In genomic region chr19:389935-390289, GRCh38 we compare ENCODE assay signal across 17 cellular contexts. TPM values are rescaled to one million over a fixed set of nuclear protein-coding genes. Genes with fewer than 3 reads are reported as not detected.
DNase-seq lines count a peak whose midpoint lies in the region; ATAC-seq, FAIRE-seq and TF ChIP-seq lines count a peak whose summit lies in the region.
"Had no signal": no experiment of that assay in that cellular context is flagged by ENCODE, and none has a peak within 500 bp of the region (broad histone marks: within the 10 kb centered on the region; RNA-seq: fewer than 3 reads in every experiment).

No MANE protein-coding gene starts in this region.

- H2BK120ac ChIP-seq in H1 (replicated peaks; ENCODE audit: low read depth, low read length): no peak overlapping the region

- peaks cover 0 to 3% of the 10 kb centered on the region in 2 experiments for H4K20me1 ChIP-seq in H1 (replicated peaks in 1 of 2; ENCODE audit: control insufficient read depth in 1 of 2, insufficient read depth in 2 of 2, low read length in 2 of 2)
- H4K20me1 ChIP-seq: BLaER1 had no signal

- DNase-seq in activated naive CD4-positive, alpha-beta T cell treated with anti-CD3 and anti-CD28 coated beads, Interleukin-2, amount 50 U/mL, for 16 hours: peak; percentile 4
- DNase-seq in activated naive CD4-positive, alpha-beta T cell treated with anti-CD3 and anti-CD28 coated beads for 36 hours: no peak
- no peak for DNase-seq in H1 (ENCODE audit: low read depth in 1 of 2, low spot score in 2 of 2)
- peak; percentile 31 for DNase-seq in posterior vena cava (ENCODE audit: low spot score)
- DNase-seq in NCI-H146 (lab: John Stamatoyannopoulos, UW): no peak
- no peak for DNase-seq in kidney
- DNase-seq: 8988T; AML-193; Calu3; CD4-positive, alpha-beta T cell; DMS 273 treated with DMSO at 0.1 percent for 48 hours; H9; KBM-7 had no signal

- H3K9ac ChIP-seq in H1 (replicated peaks in 1 of 4; ENCODE audit: extremely low read depth in 1 of 4, low read depth in 3 of 4, low read length in 3 of 4): no peak overlapping the region
- no peak overlapping the region for H3K9ac ChIP-seq in kidney (ENCODE audit: low read length in 2 of 2)
- H3K9ac ChIP-seq: BLaER1 had no signal

- H3K9me3 Mint-ChIP-seq in activated naive CD4-positive, alpha-beta T cell treated with anti-CD3 and anti-CD28 coated beads for 36 hours: peaks cover 7% of the 10 kb centered on the region

- H3K18ac ChIP-seq in H1 (ENCODE audit: extremely low read depth, low read length): no peak overlapping the region; the same call in 1 of the 2 replicates

- 0 out of 2 replicates have a peak overlapping the region, but pooled peaks have one; percentile 86 for H2BK20ac ChIP-seq in H1 (ENCODE audit: low read length)

- H3K14ac ChIP-seq in H1 (ENCODE audit: insufficient read length): no peak overlapping the region

- intact Hi-C loops in activated naive CD4-positive, alpha-beta T cell treated with anti-CD3 and anti-CD28 coated beads for 36 hours (cut with micrococcal nuclease): no loop called here
- intact Hi-C loops in posterior vena cava (cut with DNase I): loop anchor here in 1 of 2 donors (10.0 kb wide), 1 partner anchor 85 kb away; a partner anchor contains a TSS
- intact Hi-C loops in kidney (cut with DNase I): no loop called here

- H3K4ac ChIP-seq in H1 (replicated peaks; ENCODE audit: insufficient read length, low read depth, low read length): no peak overlapping the region

- H3K36me3 ChIP-seq in H1 (ENCODE audit: control insufficient read depth in 2 of 4, insufficient read depth in 4 of 4, low read length in 3 of 4): no peaks in the 10 kb centered on the region
- H3K36me3 ChIP-seq in kidney (ENCODE audit: control insufficient read depth in 1 of 2, insufficient read depth in 2 of 2, low read length in 2 of 2): no peaks in the 10 kb centered on the region
- H3K36me3 ChIP-seq: BLaER1 had no signal

- CTCF ChIA-PET in activated naive CD4-positive, alpha-beta T cell treated with anti-CD3 and anti-CD28 coated beads for 36 hours (lab: Charles Lee): no interaction called here
- CTCF ChIA-PET in H1 (lab: Charles Lee; ENCODE audit: partially characterized antibody): interaction anchor here (1.2 to 2.4 kb wide), 6 partner anchors 9 to 121 kb away, joined by 3 to 6 read pairs (median 5); partner anchors contain the start of gene C2CD4C

- H4K5ac ChIP-seq in H1 (ENCODE audit: insufficient read length, low read depth, low read length): no peak overlapping the region

- no peaks in the 10 kb centered on the region for H3K36me3 Mint-ChIP-seq in activated naive CD4-positive, alpha-beta T cell treated with anti-CD3 and anti-CD28 coated beads for 36 hours (ENCODE audit: low read depth)

- peaks cover 13% of the 10 kb centered on the region for H3K23me2 ChIP-seq in H1 (ENCODE audit: low read depth, low read length)

- H3K9me3 ChIP-seq in H1 (ENCODE audit: insufficient read depth in 2 of 2, low read depth in 1 of 2, low read length in 1 of 2): peaks cover 7 to 8% of the 10 kb centered on the region in 2 experiments; a peak in 3 of 4 replicates
- no peaks in the 10 kb centered on the region for H3K9me3 ChIP-seq in kidney (ENCODE audit: control insufficient read depth in 1 of 2, low read length in 2 of 2)

- no peak overlapping the region for H2AFZ ChIP-seq in H1 (ENCODE audit: low read length)
- H2AFZ ChIP-seq: GM23338 had no signal

- 90% methylated on average over 12 of the region's 12 CpGs; no CpG with 5 or more reads in 1 of the 2 experiments for WGBS in H1 (ENCODE audit: extremely low coverage in 1 of 2, insufficient coverage in 1 of 2, insufficient read length in 1 of 2, insufficient replicate concordance in 2 of 2, low coverage in 1 of 2, low lambda C conversion rate in 2 of 2, missing lambda C conversion rate in 1 of 2), 2 experiments

- no peak for TF ChIP-seq POLR2A in H1 (IDR thresholded peaks at IDR 0.05; ENCODE audit: control extremely low read depth in 1 of 2, low read depth in 2 of 2, low read length in 2 of 2)

- H3K4me2 ChIP-seq in H1 (ENCODE audit: insufficient read depth in 1 of 2, low read depth in 2 of 2, low read length in 2 of 2): no peak overlapping the region
- H3K4me2 ChIP-seq: BLaER1, GM23338 had no signal

- no peak overlapping the region for H3K27ac Mint-ChIP-seq in activated naive CD4-positive, alpha-beta T cell treated with anti-CD3 and anti-CD28 coated beads for 36 hours
- H3K27ac Mint-ChIP-seq: CD4-positive, alpha-beta T cell; GM23338 had no signal

- H3K79me1 ChIP-seq in H1 (ENCODE audit: low read depth, low read length): no peaks in the 10 kb centered on the region

- no peak for TF ChIP-seq RAD21 in H1 (IDR thresholded peaks at IDR 0.05 in 1 of 2, conservative IDR thresholded peaks at IDR 0.05 in 1 of 2; ENCODE audit: low read depth in 2 of 2, low read length in 2 of 2)

- peaks cover 5% of the 10 kb centered on the region for H3K4me1 Mint-ChIP-seq in activated naive CD4-positive, alpha-beta T cell treated with anti-CD3 and anti-CD28 coated beads for 36 hours (ENCODE audit: low read depth)

- H3K27me3 Mint-ChIP-seq in activated naive CD4-positive, alpha-beta T cell treated with anti-CD3 and anti-CD28 coated beads for 36 hours (ENCODE audit: low read depth): peaks cover 23% of the 10 kb centered on the region

- no peaks in the 10 kb centered on the region for H3K79me2 ChIP-seq in H1 (ENCODE audit: control insufficient read depth in 1 of 2, insufficient read depth in 2 of 2, low read length in 2 of 2)

- POLR2A ChIA-PET in H1 (lab: Charles Lee; ENCODE audit: partially characterized antibody): no interaction called here

- ATAC-seq in GM19452 (IDR thresholded peaks at IDR 0.05; ENCODE audit: unreplicated experiment): no peak

- no peak overlapping the region for H4K91ac ChIP-seq in H1 (replicated peaks; ENCODE audit: insufficient read length, low read length)

- H3K56ac ChIP-seq in H1 (replicated peaks; ENCODE audit: insufficient read length, low read depth, low read length): no peak overlapping the region

- H2AK5ac ChIP-seq in H1 (ENCODE audit: low read depth, low read length): peak overlapping the region; percentile 90

- no peaks in the 10 kb centered on the region for H3K27me3 ChIP-seq in H1 (replicated peaks in 1 of 4; ENCODE audit: control insufficient read depth in 3 of 4, extremely low read depth in 1 of 4, insufficient read depth in 3 of 4, low read length in 3 of 4)
- H3K27me3 ChIP-seq: BLaER1 had no signal

- no peak for TF ChIP-seq CTCF in H1 (IDR thresholded peaks at IDR 0.05; ENCODE audit: control extremely low read depth in 1 of 3, insufficient read depth in 1 of 3, low read depth in 1 of 3, low read length in 3 of 3)
- no peak for TF ChIP-seq CTCF in kidney (IDR thresholded peaks at IDR 0.05; ENCODE audit: borderline replicate concordance, extremely low read depth, insufficient read depth)

- H3K23ac ChIP-seq in H1 (ENCODE audit: insufficient read length): no peak overlapping the region

- H3K27ac ChIP-seq in H1 (ENCODE audit: low read depth, low read length): no peak overlapping the region
- no peak overlapping the region for H3K27ac ChIP-seq in kidney (ENCODE audit: low read depth in 2 of 2, low read length in 2 of 2)
- H3K27ac ChIP-seq: BLaER1 had no signal

- peak overlapping the region; percentile 73 for H4K8ac ChIP-seq in H1 (ENCODE audit: extremely low read depth, insufficient read depth, low read length)

- peak overlapping the region; percentile 81; the same call in 1 of the 2 replicates for H2BK15ac ChIP-seq in H1 (ENCODE audit: low read length)

- H2BK5ac ChIP-seq in H1 (ENCODE audit: low read depth, low read length): peak overlapping the region; percentile 24; the same call in 1 of the 2 replicates

- H3K4me3 Mint-ChIP-seq in activated naive CD4-positive, alpha-beta T cell treated with anti-CD3 and anti-CD28 coated beads for 36 hours: no peak overlapping the region
- H3K4me3 Mint-ChIP-seq: CD4-positive, alpha-beta T cell; GM23338; H9 had no signal

- peaks cover 0 to 11% (median 3%) of the 10 kb centered on the region in 4 experiments; a peak in 5 of 7 replicates for H3K4me1 ChIP-seq in H1 (replicated peaks in 1 of 4; ENCODE audit: control insufficient read depth in 3 of 4, insufficient read depth in 4 of 4, low read length in 3 of 4)
- H3K4me1 ChIP-seq in kidney (ENCODE audit: control insufficient read depth in 1 of 2, insufficient read depth in 1 of 2, low read depth in 1 of 2, low read length in 2 of 2): no peaks in the 10 kb centered on the region
- H3K4me1 ChIP-seq: BLaER1 had no signal

- no peak for TF ChIP-seq EP300 in H1 (IDR thresholded peaks at IDR 0.05; ENCODE audit: borderline replicate concordance in 1 of 2, low read depth in 2 of 2, low read length in 2 of 2)

- FAIRE-seq in H1 (lab: Jason Lieb, UNC): no peak
- FAIRE-seq in kidney (lab: Jason Lieb, UNC): no peak

- H3K4me3 ChIP-seq in H1 (ENCODE audit: extremely low read depth in 1 of 4, insufficient read depth in 2 of 4, low read depth in 3 of 4, low read length in 4 of 4) (no peak overlapping the region), kidney (ENCODE audit: low read length in 2 of 2) (no peak overlapping the region)
- H3K4me3 ChIP-seq: BLaER1, GM23338 had no signal

- 0 out of 2 replicates have a peak overlapping the region, but pooled peaks have one; percentile 75 for H2BK12ac ChIP-seq in H1 (ENCODE audit: low read depth, low read length)

RNA-seq across cellular contexts. Expression of gene C2CD4C, which starts 19.0 kb away (rescaled TPM):
- under 1 TPM; 0.10 to 0.12 TPM for total RNA-seq in activated naive CD4-positive, alpha-beta T cell treated with anti-CD3 and anti-CD28 coated beads for 36 hours
- 6.3 and 6.6 TPM in 2 replicates for total RNA-seq in H1 (2021; fragmentation: NEBNext Ultra II Directional; extraction: Animal tissue kit (Norgen Biotek cat#: 25700))
- polyA plus RNA-seq in H1 (2011; rRNA removed) (3.8 and 7.8 TPM in 2 replicates), kidney (ENCODE audit: insufficient read depth, low read depth, low replicate concordance) (0.99 TPM)
- 6.2 TPM for polyA plus RNA-seq in H1 (2011; cell fraction: cytosol; rRNA removed)
- polyA plus RNA-seq in H1 (2011; cell fraction: nucleus; rRNA removed): 39.7 TPM
- 3.6 to 6.7 TPM (median 4.9 TPM) in 4 replicates for polyA plus RNA-seq in H1 (2012, experiment 1 of 2)
- 3.4 TPM for polyA plus RNA-seq in H1 (2012, experiment 2 of 2)
- 3.4 TPM for polyA plus RNA-seq in H1 (2013, experiment 1 of 2)
- polyA plus RNA-seq in H1 (2013, experiment 2 of 2): 3.2 TPM
- 0.59 and 0.82 TPM in 2 replicates for polyA minus RNA-seq in H1 (2011; rRNA and poly(A)+ RNA removed)
- polyA minus RNA-seq in H1 (2011; cell fraction: cytosol; rRNA and poly(A)+ RNA removed): 3.0 TPM
- polyA minus RNA-seq in H1 (2011; cell fraction: nucleus; rRNA and poly(A)+ RNA removed): 5.6 TPM
- total RNA-seq in posterior vena cava (1 to 10 TPM; 1.1 to 2.9 TPM), kidney (1.9 TPM)
- total RNA-seq: CD4-positive, alpha-beta T cell; Daoy had no signal

RNA-seq across cellular contexts. Expression of gene MIER2, which starts 45.3 kb away (rescaled TPM):
- total RNA-seq in activated naive CD4-positive, alpha-beta T cell treated with anti-CD3 and anti-CD28 coated beads for 36 hours: 10 to 100 TPM; 19.4 to 20.4 TPM
- total RNA-seq in H1 (2021; fragmentation: NEBNext Ultra II Directional; extraction: Animal tissue kit (Norgen Biotek cat#: 25700)): 45.7 and 48.3 TPM in 2 replicates
- polyA plus RNA-seq in H1 (2011; rRNA removed) (30.3 and 53.1 TPM in 2 replicates), kidney (ENCODE audit: insufficient read depth, low read depth, low replicate concordance) (18.4 TPM)
- polyA plus RNA-seq in H1 (2011; cell fraction: cytosol; rRNA removed): 23.4 TPM
- polyA plus RNA-seq in H1 (2011; cell fraction: nucleus; rRNA removed): 73.3 TPM
- 44.7 to 62.6 TPM (median 54.6 TPM) in 4 replicates for polyA plus RNA-seq in H1 (2012, experiment 1 of 2)
- 23.4 TPM for polyA plus RNA-seq in H1 (2012, experiment 2 of 2)
- polyA plus RNA-seq in H1 (2013, experiment 1 of 2): 29.9 TPM
- 30.9 TPM for polyA plus RNA-seq in H1 (2013, experiment 2 of 2)
- 72.4 and 80.0 TPM in 2 replicates for polyA minus RNA-seq in H1 (2011; rRNA and poly(A)+ RNA removed)
- polyA minus RNA-seq in H1 (2011; cell fraction: cytosol; rRNA and poly(A)+ RNA removed): 28.2 TPM
- polyA minus RNA-seq in H1 (2011; cell fraction: nucleus; rRNA and poly(A)+ RNA removed): 54.0 TPM
- total RNA-seq in posterior vena cava (10 to 100 TPM; 18.8 to 25.3 TPM), kidney (23.4 TPM)

Comparison
In these comparisons a context has a peak if more than half of its experiments do, and no peak if none do; other contexts are left out.
1. DNase-seq: peak in activated naive CD4-positive, alpha-beta T cell treated with anti-CD3 and anti-CD28 coated beads, Interleukin-2, amount 50 U/mL, for 16 hours (single experiment) and posterior vena cava (single experiment); none in activated naive CD4-positive, alpha-beta T cell treated with anti-CD3 and anti-CD28 coated beads for 36 hours (single experiment), H1 (0 of 2), NCI-H146 (single experiment) and kidney (single experiment).